Comparison of ENCODE assay signal across 8 cellular contexts in the genomic region with DNA sequence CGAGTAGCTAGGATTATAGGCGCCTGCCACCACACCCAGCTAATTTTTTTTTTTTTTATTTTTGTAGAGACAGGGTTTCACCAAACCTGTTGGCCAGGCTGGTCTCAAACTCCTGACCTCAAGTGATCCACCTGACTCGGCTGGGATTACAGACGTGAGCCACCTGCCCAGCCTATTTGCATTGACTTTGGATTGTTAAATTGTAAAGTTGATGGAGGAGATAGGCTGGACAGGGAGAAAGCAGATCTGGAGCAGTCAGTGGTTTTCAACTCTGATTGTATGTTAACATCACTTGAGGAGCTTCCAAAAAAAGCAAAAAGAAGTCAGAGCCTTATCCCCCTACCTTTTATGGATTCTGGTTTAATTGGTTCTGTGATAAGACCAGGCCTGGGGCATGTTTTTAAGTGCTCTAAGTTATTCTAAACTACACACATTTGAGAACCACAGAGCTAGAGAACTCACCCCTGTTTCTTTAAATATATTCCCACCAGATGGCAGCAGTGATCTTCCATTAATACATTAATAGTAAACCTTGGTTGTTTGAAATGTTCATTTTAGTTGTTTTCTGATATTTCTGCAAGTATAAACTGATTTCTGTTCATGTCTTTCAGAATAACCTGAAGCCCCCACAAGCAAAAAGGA. TPM values are rescaled to one million over a fixed set of nuclear protein-coding genes. Genes with fewer than 3 reads are reported as not detected.
A peak's percentile ranks its signal among the peaks of the same experiment; 100 is the strongest.
DNase-seq lines count a peak whose midpoint lies in the region; ATAC-seq and TF ChIP-seq lines count a peak whose summit lies in the region.

No MANE protein-coding gene starts in this region.

- ATAC-seq in sciatic nerve, result peak; percentile 44
- no peak for ATAC-seq in stimulated activated naive CD8-positive, alpha-beta T cell treated with anti-CD3 and anti-CD28 coated beads, Interleukin-15, amount 100 ng/mL, for 72 hours

- peak; percentile 11 for TF ChIP-seq CTCF in endothelial cell (IDR thresholded peaks at IDR 0.05; ENCODE audit: unreplicated experiment)

- intact Hi-C loops in sciatic nerve (cut with DNase I) (no loop called here), posterior cingulate gyrus (cut with DNase I) (no loop called here)

- no peak overlapping the region for H3K4me3 Mint-ChIP-seq in endothelial cell (ENCODE audit: unreplicated experiment)
- no peak overlapping the region for H3K4me3 Mint-ChIP-seq in stimulated activated naive CD8-positive, alpha-beta T cell treated with anti-CD3 and anti-CD28 coated beads, Interleukin-15, amount 100 ng/mL, for 72 hours

- no peaks in the 10 kb centered on the region for H3K4me1 Mint-ChIP-seq in endothelial cell (ENCODE audit: unreplicated experiment)
- peaks cover 5% of the 10 kb centered on the region for H3K4me1 Mint-ChIP-seq in stimulated activated naive CD8-positive, alpha-beta T cell treated with anti-CD3 and anti-CD28 coated beads, Interleukin-15, amount 100 ng/mL, for 72 hours

- no peak overlapping the region for H3K27ac Mint-ChIP-seq in endothelial cell (ENCODE audit: unreplicated experiment)
- H3K27ac Mint-ChIP-seq in stimulated activated naive CD8-positive, alpha-beta T cell treated with anti-CD3 and anti-CD28 coated beads, Interleukin-15, amount 100 ng/mL, for 72 hours, result no peak overlapping the region

- peak; percentile 11 for DNase-seq in NCI-H345 treated with DMSO at 0.1 percent for 48 hours (lab: John Stamatoyannopoulos, UW; ENCODE audit: unreplicated experiment)
- no peak for DNase-seq in NCI-H345 (lab: John Stamatoyannopoulos, UW)
- peak; percentile 21 for DNase-seq in NCI-H2227 treated with DMSO at 0.1 percent for 48 hours (lab: John Stamatoyannopoulos, UW)
- no peak for DNase-seq in endothelial cell (ENCODE audit: low spot score)
- DNase-seq in sciatic nerve (ENCODE audit: low spot score), result no peak
- DNase-seq in NOMO-1 treated with DMSO at 0.1 percent for 48 hours (lab: John Stamatoyannopoulos, UW; ENCODE audit: unreplicated experiment), result no peak
- no peak for DNase-seq in posterior cingulate gyrus
- no peak for DNase-seq in stimulated activated naive CD8-positive, alpha-beta T cell treated with anti-CD3 and anti-CD28 coated beads, Interleukin-15, amount 100 ng/mL, for 72 hours

- peaks cover 19% of the 10 kb centered on the region for H3K36me3 Mint-ChIP-seq in endothelial cell (ENCODE audit: low read depth, unreplicated experiment)

- H3K27me3 Mint-ChIP-seq in endothelial cell (ENCODE audit: unreplicated experiment), result no peaks in the 10 kb centered on the region
- H3K27me3 Mint-ChIP-seq in stimulated activated naive CD8-positive, alpha-beta T cell treated with anti-CD3 and anti-CD28 coated beads, Interleukin-15, amount 100 ng/mL, for 72 hours, result no peaks in the 10 kb centered on the region

- no peaks in the 10 kb centered on the region for H3K9me3 Mint-ChIP-seq in endothelial cell (ENCODE audit: unreplicated experiment)
- H3K9me3 Mint-ChIP-seq in stimulated activated naive CD8-positive, alpha-beta T cell treated with anti-CD3 and anti-CD28 coated beads, Interleukin-15, amount 100 ng/mL, for 72 hours, result no peaks in the 10 kb centered on the region

RNA-seq across cellular contexts. Expression of gene C2orf49, which starts 7.5 kb away (rescaled TPM):
- 15.8 TPM for total RNA-seq in endothelial cell (ENCODE audit: unreplicated experiment)
- total RNA-seq in sciatic nerve, result 30.6 TPM

RNA-seq across cellular contexts. Expression of gene TGFBRAP1, which starts 15.3 kb away (rescaled TPM):
- 18.8 TPM for total RNA-seq in endothelial cell (ENCODE audit: unreplicated experiment)
- total RNA-seq in sciatic nerve, result 20.6 TPM

RNA-seq across cellular contexts. Expression of gene FHL2, which starts 54.0 kb away (rescaled TPM):
- 18.5 TPM for total RNA-seq in endothelial cell (ENCODE audit: unreplicated experiment)
- total RNA-seq in sciatic nerve, result 208 TPM

Comparison
In these comparisons a context has a peak if more than half of its experiments do, and no peak if none do; other contexts are left out.
1. DNase-seq: peak in NCI-H345 treated with DMSO at 0.1 percent for 48 hours (single experiment) and NCI-H2227 treated with DMSO at 0.1 percent for 48 hours (single experiment); none in NCI-H345 (single experiment), endothelial cell (single experiment), sciatic nerve (single experiment), NOMO-1 treated with DMSO at 0.1 percent for 48 hours (single experiment), posterior cingulate gyrus (0 of 10) and stimulated activated naive CD8-positive, alpha-beta T cell treated with anti-CD3 and anti-CD28 coated beads, Interleukin-15, amount 100 ng/mL, for 72 hours (0 of 2).
2. RNA of gene FHL2, which starts 54.0 kb away (total RNA-seq): 208 TPM in sciatic nerve (single experiment); 18.5 TPM in endothelial cell (single experiment); every median in the first group is over 10 times any median in the second.